ENCODE assay signal across 8 cellular contexts in genomic region chr12:133130808-133131128, GRCh38. TPM values are rescaled to one million over a fixed set of nuclear protein-coding genes. Genes with fewer than 3 reads are reported as not detected.
DNase-seq lines count a peak whose midpoint lies in the region; ATAC-seq and TF ChIP-seq lines count a peak whose summit lies in the region.

No MANE protein-coding gene starts in this region.

- intact Hi-C loops in colonic mucosa (cut with DNase I), result loop anchor here (5.0 kb wide), 1 partner anchor 48 kb away; the partner anchor contains the start of gene ZNF140

- H3K27me3 ChIP-seq in RWPE2 (ENCODE audit: insufficient read depth, poor library complexity, severe bottlenecking) (no peaks in the 10 kb centered on the region), colonic mucosa (no peaks in the 10 kb centered on the region)

- H3K27ac ChIP-seq in C4-2B (peak overlapping the region; percentile 82), RWPE2 (ENCODE audit: poor library complexity, severe bottlenecking) (peak overlapping the region; percentile 77), colonic mucosa (peak overlapping the region; percentile 97), substantia nigra (ENCODE audit: low read depth, low read length, poor library complexity, severe bottlenecking) (peak overlapping the region; percentile 96)

- H3K36me3 Mint-ChIP-seq in memory B cell, result peaks cover 41% of the 10 kb centered on the region

- H3K9me3 ChIP-seq in RWPE2 (ENCODE audit: severe bottlenecking) (peaks cover 12% of the 10 kb centered on the region), colonic mucosa (no peaks in the 10 kb centered on the region)

- no peak for TF ChIP-seq CTCF in C4-2B (conservative IDR thresholded peaks at IDR 0.05)
- no peak for TF ChIP-seq CTCF in RWPE2 (IDR thresholded peaks at IDR 0.05; ENCODE audit: poor library complexity, severe bottlenecking)
- TF ChIP-seq CTCF in colonic mucosa (IDR thresholded peaks at IDR 0.05), result no peak

- peaks cover 13% of the 10 kb centered on the region for H3K36me3 ChIP-seq in RWPE2 (ENCODE audit: low read depth)
- no peaks in the 10 kb centered on the region for H3K36me3 ChIP-seq in colonic mucosa

- H3K9me3 Mint-ChIP-seq in memory B cell, result peaks cover 16% of the 10 kb centered on the region

- peak overlapping the region; percentile 99 for H3K27ac Mint-ChIP-seq in memory B cell

- H3K27me3 Mint-ChIP-seq in memory B cell, result no peaks in the 10 kb centered on the region

- H3K4me1 Mint-ChIP-seq in memory B cell, result peaks cover 11% of the 10 kb centered on the region

- DNase-seq in RWPE2 (ENCODE audit: low spot score) (no peak), colonic mucosa (no peak), memory B cell (ENCODE audit: low spot score in 2 of 2) (peak in 1 of 2 donors; percentile 70), substantia nigra (lab: John Stamatoyannopoulos, UW) (peak in 21 of 49 donors; percentile 22 to 75 (median 40))

- peak overlapping the region; percentile 96 for H3K4me3 Mint-ChIP-seq in memory B cell

- peak overlapping the region; percentile 76 to 86 for H3K9ac ChIP-seq in colonic mucosa (ENCODE audit: low read depth in 2 of 2, low read length in 2 of 2)

- ATAC-seq in GM21528 (IDR thresholded peaks at IDR 0.05; ENCODE audit: low FRiP score, unreplicated experiment) (peak; percentile 11), RWPE2 (ENCODE audit: low read depth) (no peak), memory B cell (ENCODE audit: low read depth) (peak; percentile 33), GM19463 (IDR thresholded peaks at IDR 0.05; ENCODE audit: unreplicated experiment) (no peak), GM21515 (IDR thresholded peaks at IDR 0.05; ENCODE audit: unreplicated experiment) (no peak)

- H3K4me3 ChIP-seq in RWPE2 (ENCODE audit: severe bottlenecking) (peak overlapping the region; percentile 64), colonic mucosa (peak overlapping the region; percentile 70)

- H3K4me1 ChIP-seq in RWPE2 (ENCODE audit: insufficient read depth, poor library complexity, severe bottlenecking), result no peaks in the 10 kb centered on the region
- no peaks in the 10 kb centered on the region for H3K4me1 ChIP-seq in colonic mucosa

RNA-seq across cellular contexts. Expression of gene ZNF10, which starts 0.3 kb away (rescaled TPM):
- 1 to 10 TPM; 2.7 to 4.1 TPM for total RNA-seq in colonic mucosa

RNA-seq across cellular contexts. Expression of gene ZNF891, which starts 0.7 kb away (rescaled TPM):
- total RNA-seq in colonic mucosa, result 1 to 10 TPM; 1.0 to 1.3 TPM

RNA-seq across cellular contexts. Expression of gene ZNF140, which starts 50.0 kb away (rescaled TPM):
- total RNA-seq in colonic mucosa, result 10 to 100 TPM in 1 of 2 donors, 1 to 10 TPM in 1; 9.4 to 15.6 TPM

RNA-seq across cellular contexts. Expression of gene ZNF268, which starts 50.5 kb away (rescaled TPM):
- total RNA-seq in colonic mucosa, result 10 to 100 TPM; 13.3 to 15.5 TPM

Comparison
In these comparisons a context has a peak if more than half of its experiments do, and no peak if none do; other contexts are left out.
1. ATAC-seq: peak in GM21528 (single experiment) and memory B cell (single experiment); none in RWPE2 (single experiment), GM19463 (single experiment) and GM21515 (single experiment).
2. Peak in every context shown above with its lines, with median percentiles within 50 percentile points of each other: H3K27ac ChIP-seq.